ENCODE assay signal across 17 cellular contexts in genomic region chr21:34071683-34072082, GRCh38. TPM values are rescaled to one million over a fixed set of nuclear protein-coding genes. Genes with fewer than 3 reads are reported as not detected.
DNase-seq lines count a peak whose midpoint lies in the region; ATAC-seq, FAIRE-seq and TF ChIP-seq lines count a peak whose summit lies in the region.
"Had no signal": no experiment of that assay in that cellular context is flagged by ENCODE, and none has a peak within 500 bp of the region (broad histone marks: within the 10 kb centered on the region; RNA-seq: fewer than 3 reads in every experiment).

No MANE protein-coding gene starts in this region.

- peaks cover 0 to 33% (median 31%) of the 10 kb centered on the region in 5 donors for H3K4me1 ChIP-seq in subcutaneous abdominal adipose tissue (ENCODE audit: control insufficient read depth in 5 of 5, insufficient read depth in 5 of 5, low read length in 5 of 5)
- H3K4me1 ChIP-seq in kidney (ENCODE audit: control insufficient read depth in 1 of 2, insufficient read depth in 1 of 2, low read depth in 1 of 2, low read length in 2 of 2), result peaks cover 6 to 11% of the 10 kb centered on the region in 2 donors

- ATAC-seq in HG02759 (IDR thresholded peaks at IDR 0.05; ENCODE audit: unreplicated experiment), result no peak
- ATAC-seq: mucosa of descending colon had no signal

- no peak overlapping the region for H3K9ac ChIP-seq in subcutaneous abdominal adipose tissue (ENCODE audit: low read length in 5 of 5)
- H3K9ac ChIP-seq in kidney (ENCODE audit: low read length in 2 of 2), result no peak overlapping the region

- H3K36me3 Mint-ChIP-seq in activated naive CD4-positive, alpha-beta T cell treated with anti-CD3 and anti-CD28 coated beads for 36 hours (ENCODE audit: low read depth), result peaks cover 18% of the 10 kb centered on the region
- H3K36me3 Mint-ChIP-seq in activated CD4-positive, alpha-beta memory T cell treated with anti-CD3 and anti-CD28 coated beads, Interleukin-2, amount 10 ng/mL, durations not matched to agents 7 days and 5 days (ENCODE audit: low read depth), result peaks cover 24% of the 10 kb centered on the region
- no peaks in the 10 kb centered on the region for H3K36me3 Mint-ChIP-seq in mesothelial cell of epicardium

- H3K36me3 ChIP-seq in subcutaneous abdominal adipose tissue (ENCODE audit: control insufficient read depth in 5 of 5, insufficient read depth in 5 of 5, low read length in 5 of 5) (no peaks in the 10 kb centered on the region), kidney (ENCODE audit: control insufficient read depth in 1 of 2, insufficient read depth in 2 of 2, low read length in 2 of 2) (peaks cover 0 to 9% of the 10 kb centered on the region in 2 donors)
- H3K36me3 ChIP-seq: SJCRH30, thyroid gland had no signal

- POLR2A ChIA-PET in activated CD4-positive, alpha-beta memory T cell treated with anti-CD3 and anti-CD28 coated beads, Interleukin-2, amount 10 ng/mL, durations not matched to agents 7 days and 5 days (lab: Charles Lee), result no interaction called here

- CTCF ChIA-PET in activated naive CD4-positive, alpha-beta T cell treated with anti-CD3 and anti-CD28 coated beads for 36 hours (lab: Charles Lee), result no interaction called here
- CTCF ChIA-PET in activated CD4-positive, alpha-beta memory T cell treated with anti-CD3 and anti-CD28 coated beads, Interleukin-2, amount 10 ng/mL, durations not matched to agents 7 days and 5 days (lab: Charles Lee), result interaction anchor here (0.6 kb wide), 1 partner anchor 462 kb away, joined by 3 read pairs; no protein-coding TSS in a partner anchor

- intact Hi-C loops in activated naive CD4-positive, alpha-beta T cell treated with anti-CD3 and anti-CD28 coated beads for 36 hours (cut with micrococcal nuclease), result no loop called here
- intact Hi-C loops in kidney (cut with DNase I), result no loop called here

- no peaks in the 10 kb centered on the region for H3K27me3 ChIP-seq in subcutaneous abdominal adipose tissue (ENCODE audit: control insufficient read depth in 5 of 5, insufficient read depth in 4 of 5, low read length in 5 of 5)
- H3K27me3 ChIP-seq: SJCRH30, thyroid gland had no signal

- peaks cover 23% of the 10 kb centered on the region for H3K4me1 Mint-ChIP-seq in activated naive CD4-positive, alpha-beta T cell treated with anti-CD3 and anti-CD28 coated beads for 36 hours (ENCODE audit: low read depth)
- H3K4me1 Mint-ChIP-seq in activated CD4-positive, alpha-beta memory T cell treated with anti-CD3 and anti-CD28 coated beads, Interleukin-2, amount 10 ng/mL, durations not matched to agents 7 days and 5 days, result peaks cover 31% of the 10 kb centered on the region
- peaks cover 37% of the 10 kb centered on the region for H3K4me1 Mint-ChIP-seq in mesothelial cell of epicardium

- no peak overlapping the region for H3K4me3 ChIP-seq in subcutaneous abdominal adipose tissue (ENCODE audit: low read depth in 1 of 5, low read length in 5 of 5)
- H3K4me3 ChIP-seq in kidney (ENCODE audit: low read length in 2 of 2), result no peak overlapping the region
- H3K4me3 ChIP-seq: mucosa of descending colon, SJCRH30, thyroid gland had no signal

- H3K27ac Mint-ChIP-seq in activated naive CD4-positive, alpha-beta T cell treated with anti-CD3 and anti-CD28 coated beads for 36 hours, result no peak overlapping the region
- no peak overlapping the region for H3K27ac Mint-ChIP-seq in activated CD4-positive, alpha-beta memory T cell treated with anti-CD3 and anti-CD28 coated beads, Interleukin-2, amount 10 ng/mL, durations not matched to agents 7 days and 5 days
- peak overlapping the region; percentile 75 for H3K27ac Mint-ChIP-seq in mesothelial cell of epicardium

- H3K27ac ChIP-seq in subcutaneous abdominal adipose tissue (ENCODE audit: low read depth, low read length) (peak overlapping the region; percentile 86), kidney (ENCODE audit: low read depth in 2 of 2, low read length in 2 of 2) (peak overlapping the region in 1 of 2 donors; percentile 93)
- H3K27ac ChIP-seq: SJCRH30 had no signal

- FAIRE-seq in kidney (lab: Jason Lieb, UNC), result no peak
- FAIRE-seq: colon had no signal

- peak overlapping the region; percentile 67 for H3K4me3 Mint-ChIP-seq in activated naive CD4-positive, alpha-beta T cell treated with anti-CD3 and anti-CD28 coated beads for 36 hours
- H3K4me3 Mint-ChIP-seq in activated CD4-positive, alpha-beta memory T cell treated with anti-CD3 and anti-CD28 coated beads, Interleukin-2, amount 10 ng/mL, durations not matched to agents 7 days and 5 days, result peak overlapping the region; percentile 73
- H3K4me3 Mint-ChIP-seq in mesothelial cell of epicardium, result peak overlapping the region; percentile 69

- H3K9me3 ChIP-seq in subcutaneous abdominal adipose tissue (ENCODE audit: control insufficient read depth in 5 of 5, low read length in 5 of 5), result no peaks in the 10 kb centered on the region
- H3K9me3 ChIP-seq in kidney (ENCODE audit: control insufficient read depth in 1 of 2, low read length in 2 of 2), result no peaks in the 10 kb centered on the region
- H3K9me3 ChIP-seq: mucosa of descending colon, SJCRH30, thyroid gland had no signal

- no peaks in the 10 kb centered on the region for H3K27me3 Mint-ChIP-seq in activated naive CD4-positive, alpha-beta T cell treated with anti-CD3 and anti-CD28 coated beads for 36 hours (ENCODE audit: low read depth)
- H3K27me3 Mint-ChIP-seq in activated CD4-positive, alpha-beta memory T cell treated with anti-CD3 and anti-CD28 coated beads, Interleukin-2, amount 10 ng/mL, durations not matched to agents 7 days and 5 days, result no peaks in the 10 kb centered on the region
- no peaks in the 10 kb centered on the region for H3K27me3 Mint-ChIP-seq in mesothelial cell of epicardium (ENCODE audit: low read depth)

- DNase-seq in activated naive CD4-positive, alpha-beta T cell treated with anti-CD3 and anti-CD28 coated beads for 36 hours, result no peak
- no peak for DNase-seq in activated naive CD4-positive, alpha-beta T cell (lab: John Stamatoyannopoulos, UW)
- no peak for DNase-seq in activated CD4-positive, alpha-beta memory T cell treated with anti-CD3 and anti-CD28 coated beads, Interleukin-2, amount 10 ng/mL, durations not matched to agents 7 days and 5 days
- DNase-seq in mesothelial cell of epicardium (ENCODE audit: low spot score in 2 of 2, unreplicated experiment in 2 of 2) (no peak), kidney (no peak), hypothalamus (lab: John Stamatoyannopoulos, UW) (no peak)
- DNase-seq: erythroblast; islet precursor cell; NCI-H1694 treated with DMSO at 0.1 percent for 48 hours; NCI-H510A; stimulated activated CD4-positive, alpha-beta T cell treated with anti-CD3 and anti-CD28 coated beads, Interleukin-12 subunit alpha, Interleukin-12 subunit beta, amount 100 ng/mL, for 4 hours had no signal

- no peak for TF ChIP-seq CTCF in mesothelial cell of epicardium (IDR thresholded peaks at IDR 0.05; ENCODE audit: unreplicated experiment)
- no peak for TF ChIP-seq CTCF in kidney (IDR thresholded peaks at IDR 0.05; ENCODE audit: borderline replicate concordance, extremely low read depth, insufficient read depth)

- no peaks in the 10 kb centered on the region for H3K9me3 Mint-ChIP-seq in activated naive CD4-positive, alpha-beta T cell treated with anti-CD3 and anti-CD28 coated beads for 36 hours
- H3K9me3 Mint-ChIP-seq in activated CD4-positive, alpha-beta memory T cell treated with anti-CD3 and anti-CD28 coated beads, Interleukin-2, amount 10 ng/mL, durations not matched to agents 7 days and 5 days, result no peaks in the 10 kb centered on the region
- no peaks in the 10 kb centered on the region for H3K9me3 Mint-ChIP-seq in mesothelial cell of epicardium

RNA-seq across cellular contexts. Expression of gene MRPS6, which starts 1.7 kb away (rescaled TPM):
- 10 to 100 TPM; 78.9 to 80.0 TPM for total RNA-seq in activated naive CD4-positive, alpha-beta T cell treated with anti-CD3 and anti-CD28 coated beads for 36 hours
- 10 to 100 TPM; 75.2 to 79.2 TPM for total RNA-seq in activated CD4-positive, alpha-beta memory T cell treated with anti-CD3 and anti-CD28 coated beads, Interleukin-2, amount 10 ng/mL, durations not matched to agents 7 days and 5 days
- 129 to 135 TPM (median 134 TPM) in 3 replicates for total RNA-seq in mesothelial cell of epicardium
- total RNA-seq in kidney, result 52.3 TPM
- 270 TPM for polyA plus RNA-seq in kidney (ENCODE audit: insufficient read depth, low read depth, low replicate concordance)

RNA-seq across cellular contexts. Expression of gene SLC5A3, which starts 1.7 kb away (rescaled TPM):
- 10 to 100 TPM; 21.2 to 21.7 TPM for total RNA-seq in activated naive CD4-positive, alpha-beta T cell treated with anti-CD3 and anti-CD28 coated beads for 36 hours
- 10 to 100 TPM; 23.3 to 26.0 TPM for total RNA-seq in activated CD4-positive, alpha-beta memory T cell treated with anti-CD3 and anti-CD28 coated beads, Interleukin-2, amount 10 ng/mL, durations not matched to agents 7 days and 5 days
- 53.9 to 56.8 TPM (median 54.9 TPM) in 3 replicates for total RNA-seq in mesothelial cell of epicardium
- total RNA-seq in kidney, result 26.0 TPM
- polyA plus RNA-seq in kidney (ENCODE audit: insufficient read depth, low read depth, low replicate concordance), result 12.4 TPM
